Comparison of ENCODE assay signal across 8 cellular contexts in genomic region chr22:36510966-36511881, GRCh38.
DNase-seq lines count a peak whose midpoint lies in the region; ATAC-seq and TF ChIP-seq lines count a peak whose summit lies in the region.

No MANE protein-coding gene starts in this region.

- peaks cover 50% of the 10 kb centered on the region for H3K36me3 ChIP-seq in OCI-LY3 (replicated peaks; ENCODE audit: low read depth, low read length)

- no peak overlapping the region for H3K9ac ChIP-seq in OCI-LY3 (ENCODE audit: low read length)

- H3K27ac ChIP-seq in OCI-LY3 (ENCODE audit: low read length), result no peak overlapping the region

- TF ChIP-seq CTCF in GM12873 (IDR thresholded peaks at IDR 0.05; ENCODE audit: insufficient read depth, low read depth, low read length, missing control alignments), result peak; percentile 71
- peak; percentile 51 for TF ChIP-seq CTCF in OCI-LY3 (IDR thresholded peaks at IDR 0.05; ENCODE audit: low read depth, low read length)

- peaks cover 15% of the 10 kb centered on the region for H3K4me1 Mint-ChIP-seq in activated naive CD8-positive, alpha-beta T cell treated with anti-CD3 and anti-CD28 coated beads, Interleukin-2, amount 50 U/mL, for 24 hours

- H3K36me3 Mint-ChIP-seq in activated naive CD8-positive, alpha-beta T cell treated with anti-CD3 and anti-CD28 coated beads, Interleukin-2, amount 50 U/mL, for 24 hours (ENCODE audit: low read depth), result peaks cover 54% of the 10 kb centered on the region

- H4K20me1 ChIP-seq in OCI-LY3 (ENCODE audit: insufficient read depth, low read length), result 0 out of 2 replicates have a peak, but pooled peaks cover 4% of the 10 kb centered on the region

- H3K27me3 ChIP-seq in OCI-LY3 (ENCODE audit: low read depth, low read length), result no peaks in the 10 kb centered on the region

- no peaks in the 10 kb centered on the region for H3K9me3 Mint-ChIP-seq in activated naive CD8-positive, alpha-beta T cell treated with anti-CD3 and anti-CD28 coated beads, Interleukin-2, amount 50 U/mL, for 24 hours

- H3K27ac Mint-ChIP-seq in activated naive CD8-positive, alpha-beta T cell treated with anti-CD3 and anti-CD28 coated beads, Interleukin-2, amount 50 U/mL, for 24 hours, result no peak overlapping the region

- H3K4me3 Mint-ChIP-seq in activated naive CD8-positive, alpha-beta T cell treated with anti-CD3 and anti-CD28 coated beads, Interleukin-2, amount 50 U/mL, for 24 hours, result no peak overlapping the region

- H3K4me1 ChIP-seq in OCI-LY3 (ENCODE audit: low read length), result peaks cover 8% of the 10 kb centered on the region; the same call in 1 of the 2 replicates

- peaks cover 2% of the 10 kb centered on the region for H3K79me2 ChIP-seq in OCI-LY3 (ENCODE audit: low read length)

- no peaks in the 10 kb centered on the region for H3K27me3 Mint-ChIP-seq in activated naive CD8-positive, alpha-beta T cell treated with anti-CD3 and anti-CD28 coated beads, Interleukin-2, amount 50 U/mL, for 24 hours

- ATAC-seq in activated naive CD8-positive, alpha-beta T cell treated with anti-CD3 and anti-CD28 coated beads, Interleukin-2, amount 50 U/mL, for 24 hours, result no peak
- peak; percentile 17 for ATAC-seq in stimulated activated naive CD8-positive, alpha-beta T cell treated with anti-CD3 and anti-CD28 coated beads, Interleukin-15, Interleukin-2, amounts not matched to agents 100 U/mL and 50 U/mL, for 24 hours
- ATAC-seq in HG02588 (IDR thresholded peaks at IDR 0.05; ENCODE audit: unreplicated experiment), result no peak
- ATAC-seq in HG03520 (IDR thresholded peaks at IDR 0.05; ENCODE audit: unreplicated experiment), result no peak

- H3K4me3 ChIP-seq in OCI-LY3 (ENCODE audit: low read length), result no peak overlapping the region

- H3K4me2 ChIP-seq in OCI-LY3 (ENCODE audit: low read length), result no peak overlapping the region

- DNase-seq in AML-193 (lab: John Stamatoyannopoulos, UW), result peak; percentile 14 to 37
- DNase-seq in activated naive CD8-positive, alpha-beta T cell treated with anti-CD3 and anti-CD28 coated beads, Interleukin-2, amount 50 U/mL, for 24 hours, result peak; percentile 33
- peak; percentile 75 for DNase-seq in iPS-NIHi7 (ENCODE audit: extremely low spot score)
- DNase-seq in stimulated activated naive CD8-positive, alpha-beta T cell treated with anti-CD3 and anti-CD28 coated beads, Interleukin-15, Interleukin-2, amounts not matched to agents 100 U/mL and 50 U/mL, for 24 hours, result peak; percentile 53

- no peak overlapping the region for H2AFZ ChIP-seq in OCI-LY3 (ENCODE audit: low read depth, low read length)

- H3K9me3 ChIP-seq in OCI-LY3 (ENCODE audit: insufficient read depth, low read length), result no peaks in the 10 kb centered on the region
